In the genomic region with DNA sequence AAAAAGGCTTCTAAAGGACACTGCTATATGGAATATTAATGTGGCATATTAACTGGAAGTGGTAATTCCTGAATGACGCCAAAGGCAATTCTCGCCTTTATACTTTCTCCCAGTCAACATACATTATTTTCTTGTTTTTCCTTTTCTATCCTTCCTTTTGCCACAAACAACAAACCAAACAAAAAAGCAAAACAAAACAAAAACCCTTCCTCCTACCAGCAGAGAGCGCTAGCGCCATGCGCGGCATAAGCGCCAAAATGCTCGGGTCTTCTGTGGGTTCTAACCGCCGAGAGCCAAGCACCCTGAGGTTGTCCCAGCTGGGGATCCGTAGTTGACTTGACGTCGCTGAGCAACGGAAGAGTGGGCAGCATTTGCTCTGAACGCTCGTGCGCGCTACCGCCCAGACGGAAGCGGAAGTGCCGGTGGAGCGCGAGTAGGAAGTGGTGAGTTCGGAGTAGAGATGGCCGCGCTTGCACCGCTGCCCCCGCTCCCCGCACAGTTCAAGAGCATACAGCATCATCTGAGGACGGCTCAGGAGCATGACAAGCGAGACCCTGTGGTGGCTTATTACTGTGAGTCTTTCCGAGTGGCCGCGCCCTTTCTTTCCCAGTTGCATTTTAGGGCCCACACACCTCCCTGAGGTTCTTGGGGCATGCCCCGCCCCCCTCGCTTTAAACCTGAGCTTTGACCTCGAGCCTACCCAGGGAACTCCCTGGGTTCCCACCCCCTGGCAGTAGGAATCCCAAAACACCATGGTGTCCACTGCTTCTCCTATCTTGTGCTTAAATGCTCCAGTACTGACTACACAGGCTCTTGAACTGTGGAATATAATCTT, we compare ENCODE assay signal across 8 cellular contexts. TPM values are rescaled to one million over a fixed set of nuclear protein-coding genes. Genes with fewer than 3 reads are reported as not detected.
DNase-seq lines count a peak whose midpoint lies in the region; ATAC-seq and TF ChIP-seq lines count a peak whose summit lies in the region.

A gene (minus strand): TSS at position 295 of the 835 bp plus-strand sequence. CDS start 58,464 bp downstream, outside the sequence.
A gene with protein sequence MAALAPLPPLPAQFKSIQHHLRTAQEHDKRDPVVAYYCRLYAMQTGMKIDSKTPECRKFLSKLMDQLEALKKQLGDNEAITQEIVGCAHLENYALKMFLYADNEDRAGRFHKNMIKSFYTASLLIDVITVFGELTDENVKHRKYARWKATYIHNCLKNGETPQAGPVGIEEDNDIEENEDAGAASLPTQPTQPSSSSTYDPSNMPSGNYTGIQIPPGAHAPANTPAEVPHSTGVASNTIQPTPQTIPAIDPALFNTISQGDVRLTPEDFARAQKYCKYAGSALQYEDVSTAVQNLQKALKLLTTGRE (plus strand): TSS at position 436 of the 835 bp plus-strand sequence. CDS start 25 bp downstream, at position 461.

- H3K36me3 ChIP-seq in BLaER1 (peaks cover 24% of the 10 kb centered on the region), colonic mucosa (no peaks in the 10 kb centered on the region)

- intact Hi-C loops in colonic mucosa (cut with DNase I) (loop anchor here (5.0 kb wide), 1 partner anchor 240 kb away; no protein-coding TSS in a partner anchor), left colon (cut with DNase I, micrococcal nuclease) (loop anchor here in 1 of 2 donors (5.0 kb wide), 1 partner anchor 60 kb away; no protein-coding TSS in a partner anchor)

- H3K27me3 ChIP-seq in BLaER1 = no peaks in the 10 kb centered on the region
- H3K27me3 ChIP-seq in colonic mucosa = no peaks in the 10 kb centered on the region

- peaks cover 46% of the 10 kb centered on the region for H4K20me1 ChIP-seq in BLaER1

- H3K9ac ChIP-seq in BLaER1 (peak within 1 kb of the TSS; percentile 86), colonic mucosa (ENCODE audit: low read depth in 2 of 2, low read length in 2 of 2) (peak within 1 kb of the TSS; percentile 64 to 82)

- peak; percentile 72 for TF ChIP-seq CTCF in colonic mucosa (IDR thresholded peaks at IDR 0.05)

- H3K4me3 ChIP-seq in BLaER1 (peak within 1 kb of the TSS; percentile 92), colonic mucosa (peak within 1 kb of the TSS; percentile 69)

- ATAC-seq in HG03442 (IDR thresholded peaks at IDR 0.05; ENCODE audit: unreplicated experiment) (peak; percentile 100), left colon (peak; percentile 99)

- H3K4me2 ChIP-seq in BLaER1 = peak within 1 kb of the TSS; percentile 90

- DNase-seq in GM19238 (ENCODE audit: insufficient read length, low spot score) (peak; percentile 76), NCI-H510A treated with DMSO at 0.1 percent for 48 hours (lab: John Stamatoyannopoulos, UW) (peak; percentile 86), colonic mucosa (peak; percentile 99), left colon (peak; percentile 95 to 98)
- peak; percentile 93 for DNase-seq in activated CD4-positive, alpha-beta T cell treated with anti-CD3 and anti-CD28 coated beads for 4 hours
- peak; percentile 97 for DNase-seq in stimulated activated CD4-positive, alpha-beta T cell treated with anti-CD3 and anti-CD28 coated beads, Interleukin-1b, Interleukin-23, amount 100 ng/mL, for 48 hours

- H3K4me1 ChIP-seq in BLaER1 = peaks cover 24% of the 10 kb centered on the region
- H3K4me1 ChIP-seq in colonic mucosa = peaks cover 11% of the 10 kb centered on the region

- H3K27ac ChIP-seq in BLaER1 (peak within 1 kb of the TSS; percentile 81), colonic mucosa (peak within 1 kb of the TSS; percentile 42)

- H3K9me3 ChIP-seq in BLaER1 (no peaks in the 10 kb centered on the region), colonic mucosa (no peaks in the 10 kb centered on the region)

RNA-seq across cellular contexts. Expression of the first gene that starts in this region (rescaled TPM):
- not detected for total RNA-seq in colonic mucosa
- not detected for total RNA-seq in left colon

RNA-seq across cellular contexts. Expression of the second gene that starts in this region (rescaled TPM):
- total RNA-seq in colonic mucosa (10 to 100 TPM; 46.3 to 56.6 TPM), left colon (10 to 100 TPM; 48.9 to 52.0 TPM)

Comparison
In these comparisons a context has a peak if more than half of its experiments do, and no peak if none do; other contexts are left out.
1. Peak in every context shown above with its lines: DNase-seq, ATAC-seq, H3K4me3 ChIP-seq and H3K27ac ChIP-seq.